1 cellular context compared by ENCODE assay signal in the genomic region with DNA sequence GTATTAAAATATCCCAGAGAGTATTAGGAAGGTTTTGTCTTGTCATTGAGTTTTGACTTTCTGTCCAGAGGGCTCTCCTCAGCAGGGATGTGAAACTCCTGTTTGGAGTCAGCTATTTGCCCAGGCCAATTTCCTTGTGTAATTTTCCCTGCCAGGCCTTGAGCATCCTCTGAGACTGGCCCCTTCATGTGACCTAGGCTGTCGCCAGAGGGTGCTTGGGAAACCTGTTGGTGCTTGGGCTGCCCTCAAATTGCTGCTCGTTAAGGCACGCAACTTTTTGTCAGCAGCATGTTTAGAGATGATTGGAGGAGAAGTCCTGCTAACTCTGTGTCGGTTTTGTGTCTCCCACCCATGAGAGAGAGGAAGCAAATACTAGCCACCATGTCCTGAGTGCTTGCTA.
TF ChIP-seq lines count a peak whose summit lies in the region.

No MANE protein-coding gene starts in this region.

TF ChIP-seq in GM12878, 131 proteins besides CTCF, POLR2A, EP300 and RAD21 (continued from another document):
- no peak for TF ChIP-seq E2F8 (IDR thresholded peaks at IDR 0.05; ENCODE audit: low read depth, partially characterized antibody)
- TF ChIP-seq MLLT1 (IDR thresholded peaks at IDR 0.05): no peak
- TF ChIP-seq, protein P1, sequence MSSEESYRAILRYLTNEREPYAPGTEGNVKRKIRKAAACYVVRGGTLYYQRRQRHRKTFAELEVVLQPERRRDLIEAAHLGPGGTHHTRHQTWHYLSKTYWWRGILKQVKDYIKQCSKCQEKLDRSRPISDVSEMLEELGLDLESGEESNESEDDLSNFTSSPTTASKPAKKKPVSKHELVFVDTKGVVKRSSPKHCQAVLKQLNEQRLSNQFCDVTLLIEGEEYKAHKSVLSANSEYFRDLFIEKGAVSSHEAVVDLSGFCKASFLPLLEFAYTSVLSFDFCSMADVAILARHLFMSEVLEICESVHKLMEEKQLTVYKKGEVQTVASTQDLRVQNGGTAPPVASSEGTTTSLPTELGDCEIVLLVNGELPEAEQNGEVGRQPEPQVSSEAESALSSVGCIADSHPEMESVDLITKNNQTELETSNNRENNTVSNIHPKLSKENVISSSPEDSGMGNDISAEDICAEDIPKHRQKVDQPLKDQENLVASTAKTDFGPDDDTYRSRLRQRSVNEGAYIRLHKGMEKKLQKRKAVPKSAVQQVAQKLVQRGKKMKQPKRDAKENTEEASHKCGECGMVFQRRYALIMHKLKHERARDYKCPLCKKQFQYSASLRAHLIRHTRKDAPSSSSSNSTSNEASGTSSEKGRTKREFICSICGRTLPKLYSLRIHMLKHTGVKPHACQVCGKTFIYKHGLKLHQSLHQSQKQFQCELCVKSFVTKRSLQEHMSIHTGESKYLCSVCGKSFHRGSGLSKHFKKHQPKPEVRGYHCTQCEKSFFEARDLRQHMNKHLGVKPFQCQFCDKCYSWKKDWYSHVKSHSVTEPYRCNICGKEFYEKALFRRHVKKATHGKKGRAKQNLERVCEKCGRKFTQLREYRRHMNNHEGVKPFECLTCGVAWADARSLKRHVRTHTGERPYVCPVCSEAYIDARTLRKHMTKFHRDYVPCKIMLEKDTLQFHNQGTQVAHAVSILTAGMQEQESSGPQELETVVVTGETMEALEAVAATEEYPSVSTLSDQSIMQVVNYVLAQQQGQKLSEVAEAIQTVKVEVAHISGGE (CRISPR knock-in tag; IDR thresholded peaks at IDR 0.05): no peak
- no peak for TF ChIP-seq RBBP5 (conservative IDR thresholded peaks at IDR 0.05)
TF ChIP-seq in GM12878: peak in this region for 0.
